1 cellular context compared by ENCODE assay signal in the genomic region with DNA sequence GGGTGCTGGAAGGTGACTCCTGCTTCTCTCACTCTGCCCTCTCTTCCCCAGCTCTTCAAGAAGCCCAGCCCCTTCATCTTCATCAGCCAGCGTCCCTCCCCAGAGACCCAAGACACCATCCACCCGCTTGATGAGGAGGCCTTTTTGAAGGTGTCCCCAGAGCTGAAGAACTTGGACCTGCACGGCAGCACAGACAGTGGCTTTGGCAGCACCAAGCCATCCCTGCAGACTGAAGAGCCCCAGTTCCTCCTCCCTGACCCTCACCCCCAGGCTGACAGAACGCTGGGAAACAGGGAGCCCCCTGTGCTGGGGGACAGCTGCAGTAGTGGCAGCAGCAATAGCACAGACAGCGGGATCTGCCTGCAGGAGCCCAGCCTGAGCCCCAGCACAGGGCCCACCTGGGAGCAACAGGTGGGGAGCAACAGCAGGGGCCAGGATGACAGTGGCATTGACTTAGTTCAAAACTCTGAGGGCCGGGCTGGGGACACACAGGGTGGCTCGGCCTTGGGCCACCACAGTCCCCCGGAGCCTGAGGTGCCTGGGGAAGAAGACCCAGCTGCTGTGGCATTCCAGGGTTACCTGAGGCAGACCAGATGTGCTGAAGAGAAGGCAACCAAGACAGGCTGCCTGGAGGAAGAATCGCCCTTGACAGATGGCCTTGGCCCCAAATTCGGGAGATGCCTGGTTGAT.
TF ChIP-seq lines count a peak whose summit lies in the region.

No MANE protein-coding gene starts in this region.

TF ChIP-seq in HEK293, 187 proteins besides CTCF, POLR2A, EP300 and RAD21:
- TF ChIP-seq, protein P1, sequence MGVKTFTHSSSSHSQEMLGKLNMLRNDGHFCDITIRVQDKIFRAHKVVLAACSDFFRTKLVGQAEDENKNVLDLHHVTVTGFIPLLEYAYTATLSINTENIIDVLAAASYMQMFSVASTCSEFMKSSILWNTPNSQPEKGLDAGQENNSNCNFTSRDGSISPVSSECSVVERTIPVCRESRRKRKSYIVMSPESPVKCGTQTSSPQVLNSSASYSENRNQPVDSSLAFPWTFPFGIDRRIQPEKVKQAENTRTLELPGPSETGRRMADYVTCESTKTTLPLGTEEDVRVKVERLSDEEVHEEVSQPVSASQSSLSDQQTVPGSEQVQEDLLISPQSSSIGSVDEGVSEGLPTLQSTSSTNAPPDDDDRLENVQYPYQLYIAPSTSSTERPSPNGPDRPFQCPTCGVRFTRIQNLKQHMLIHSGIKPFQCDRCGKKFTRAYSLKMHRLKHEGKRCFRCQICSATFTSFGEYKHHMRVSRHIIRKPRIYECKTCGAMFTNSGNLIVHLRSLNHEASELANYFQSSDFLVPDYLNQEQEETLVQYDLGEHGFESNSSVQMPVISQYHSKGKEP (tag by site-specific recombination; IDR thresholded peaks at IDR 0.05): no peak
- TF ChIP-seq ZNF37A (tag by site-specific recombination; IDR thresholded peaks at IDR 0.05) (no peak), SCRT1 (tag by site-specific recombination; IDR thresholded peaks at IDR 0.05; ENCODE audit: borderline replicate concordance) (peak; percentile 80; the same call in 1 of the 2 replicates), SCRT2 (tag by site-specific recombination; IDR thresholded peaks at IDR 0.05) (peak; percentile 90), MEIS1 (CRISPR knock-in tag; IDR thresholded peaks at IDR 0.05; ENCODE audit: borderline replicate concordance) (no peak), ZNF132 (tag by site-specific recombination; IDR thresholded peaks at IDR 0.05; ENCODE audit: borderline replicate concordance) (no peak), ZNF473 (tag by site-specific recombination; IDR thresholded peaks at IDR 0.05) (no peak)
